In genomic region chr22:49023161-49023878, GRCh38 we compare ENCODE assay signal across 28 cellular contexts.
"Had no signal": no experiment of that assay in that cellular context is flagged by ENCODE, and none has a peak within 500 bp of the region (broad histone marks: within the 10 kb centered on the region; RNA-seq: fewer than 3 reads in every experiment).

No MANE protein-coding gene starts in this region.

- H2AFZ ChIP-seq: hepatocyte had no signal

- FAIRE-seq: colon, endothelial cell of umbilical vein, small intestine had no signal

- DNase-seq: activated B cell treated with CpG ODN at 0.5 μM for 24 hours; activated CD4-positive, alpha-beta T cell treated with anti-CD3 and anti-CD28 coated beads for 36 hours; activated CD4-positive, alpha-beta T cell treated with anti-CD3 and anti-CD28 coated beads, Interleukin-2, amount 50 U/mL, for 48 hours; activated CD8-positive, alpha-beta memory T cell treated with anti-CD3 and anti-CD28 coated beads, Interleukin-2, amount 50 U/mL, for 48 hours; activated gamma-delta T cell; activated T-cell treated with anti-CD3 and anti-CD28 coated beads, Interleukin-2, amount 50 U/mL, for 72 hours; brain microvascular endothelial cell; central memory CD4-positive, alpha-beta T cell; effector memory CD8-positive, alpha-beta T cell; foreskin melanocyte; glutamatergic neuron; immature natural killer cell; naive thymus-derived CD4-positive, alpha-beta T cell; small intestine; stimulated activated CD4-positive, alpha-beta T cell treated with anti-CD3 and anti-CD28 coated beads, Interleukin-15, amount 100 ng/mL, for 24 hours had no signal

- H3K4me3 ChIP-seq: ascending aorta, hepatocyte, lung, ovary, psoas muscle, SJSA1, thoracic aorta had no signal

- H3K27me3 ChIP-seq: ascending aorta, brain microvascular endothelial cell, hepatocyte, ovary, SJSA1 had no signal

- H3K4me2 ChIP-seq: hepatocyte had no signal

- H3K4me1 ChIP-seq: ascending aorta, psoas muscle, SJSA1 had no signal

- ATAC-seq: activated CD4-positive, alpha-beta T cell treated with anti-CD3 and anti-CD28 coated beads for 36 hours; activated naive CD4-positive, alpha-beta T cell treated with anti-CD3 and anti-CD28 coated beads, Interleukin-2, amount 50 U/mL, for 72 hours; activated T-cell treated with anti-CD3 and anti-CD28 coated beads, Interleukin-2, amount 50 U/mL, for 72 hours; effector memory CD8-positive, alpha-beta T cell; esophagus mucosa; naive thymus-derived CD4-positive, alpha-beta T cell; psoas muscle; right cardiac atrium; stimulated activated memory B cell treated with anti-CD40 and anti-IgM and Interleukin-4, amounts not matched to agents 10 μg/mL and 1 μg/mL and 100 μg/mL, for 72 hours had no signal

- H3K36me3 ChIP-seq: ascending aorta, brain microvascular endothelial cell, ovary, SJSA1, thoracic aorta had no signal

- H3K79me2 ChIP-seq: hepatocyte had no signal

- H3K9me3 ChIP-seq: ascending aorta, ovary, psoas muscle, thoracic aorta had no signal

- H3K27ac ChIP-seq: brain microvascular endothelial cell, hepatocyte, ovary, psoas muscle, SJSA1 had no signal
